In genomic region chr5:17065468-17065867, GRCh38 we compare ENCODE assay signal across 15 cellular contexts.
DNase-seq lines count a peak whose midpoint lies in the region; ATAC-seq and TF ChIP-seq lines count a peak whose summit lies in the region.
"Had no signal": no experiment of that assay in that cellular context is flagged by ENCODE, and none has a peak within 500 bp of the region (broad histone marks: within the 10 kb centered on the region; RNA-seq: fewer than 3 reads in every experiment).

No MANE protein-coding gene starts in this region.

- peak; percentile 42 to 48 for ATAC-seq in right cardiac atrium
- ATAC-seq in sciatic nerve, result peak; percentile 62
- no peak for ATAC-seq in stimulated activated naive B cell treated with anti-CD40 and anti-IgM and Interleukin-4, amounts not matched to agents 10 μg/mL and 1 μg/mL and 100 μg/mL, for 72 hours (replicated peaks)
- ATAC-seq: CD8-positive, alpha-beta T cell had no signal

- H3K4me1 Mint-ChIP-seq in endodermal cell, result peaks cover 29% of the 10 kb centered on the region
- no peaks in the 10 kb centered on the region for H3K4me1 Mint-ChIP-seq in stimulated activated naive B cell treated with anti-CD40 and anti-IgM and Interleukin-4, amounts not matched to agents 10 μg/mL and 1 μg/mL and 100 μg/mL, for 72 hours
- H3K4me1 Mint-ChIP-seq: CD14-positive monocyte had no signal

- H3K9ac ChIP-seq in endodermal cell (ENCODE audit: extremely low read depth, low read length, poor library complexity, severe bottlenecking), result no peak overlapping the region

- H3K27me3 Mint-ChIP-seq in endodermal cell (ENCODE audit: insufficient read depth), result no peaks in the 10 kb centered on the region
- no peaks in the 10 kb centered on the region for H3K27me3 Mint-ChIP-seq in stimulated activated naive B cell treated with anti-CD40 and anti-IgM and Interleukin-4, amounts not matched to agents 10 μg/mL and 1 μg/mL and 100 μg/mL, for 72 hours

- TF ChIP-seq CTCF in endodermal cell (conservative IDR thresholded peaks at IDR 0.05), result no peak

- H3K4me1 ChIP-seq in endodermal cell (ENCODE audit: control insufficient read depth, insufficient read depth, low read length) (peaks cover 8% of the 10 kb centered on the region), right cardiac atrium (ENCODE audit: control insufficient read depth, insufficient read depth, low read length) (no peaks in the 10 kb centered on the region)

- H3K4me3 Mint-ChIP-seq in endodermal cell, result peak overlapping the region; percentile 0
- no peak overlapping the region for H3K4me3 Mint-ChIP-seq in stimulated activated naive B cell treated with anti-CD40 and anti-IgM and Interleukin-4, amounts not matched to agents 10 μg/mL and 1 μg/mL and 100 μg/mL, for 72 hours
- H3K4me3 Mint-ChIP-seq: CD14-positive monocyte; CD8-positive, alpha-beta T cell had no signal

- no peaks in the 10 kb centered on the region for H3K36me3 Mint-ChIP-seq in endodermal cell (ENCODE audit: low read depth)
- no peaks in the 10 kb centered on the region for H3K36me3 Mint-ChIP-seq in stimulated activated naive B cell treated with anti-CD40 and anti-IgM and Interleukin-4, amounts not matched to agents 10 μg/mL and 1 μg/mL and 100 μg/mL, for 72 hours
- H3K36me3 Mint-ChIP-seq: CD14-positive monocyte; CD8-positive, alpha-beta T cell had no signal

- H3K9me3 Mint-ChIP-seq in endodermal cell, result peaks cover 9% of the 10 kb centered on the region
- H3K9me3 Mint-ChIP-seq in stimulated activated naive B cell treated with anti-CD40 and anti-IgM and Interleukin-4, amounts not matched to agents 10 μg/mL and 1 μg/mL and 100 μg/mL, for 72 hours, result no peaks in the 10 kb centered on the region

- H3K4me3 ChIP-seq in endodermal cell (ENCODE audit: low read length), result no peak overlapping the region
- no peak overlapping the region for H3K4me3 ChIP-seq in right cardiac atrium (ENCODE audit: low read length)

- peak overlapping the region; percentile 89 for H3K27ac Mint-ChIP-seq in endodermal cell
- no peak overlapping the region for H3K27ac Mint-ChIP-seq in stimulated activated naive B cell treated with anti-CD40 and anti-IgM and Interleukin-4, amounts not matched to agents 10 μg/mL and 1 μg/mL and 100 μg/mL, for 72 hours
- H3K27ac Mint-ChIP-seq: CD14-positive monocyte; CD8-positive, alpha-beta T cell had no signal

- peak; percentile 28 for DNase-seq in NCI-H82 (lab: John Stamatoyannopoulos, UW)
- DNase-seq in NCI-H82 treated with DMSO at 0.1 percent for 48 hours (lab: John Stamatoyannopoulos, UW; ENCODE audit: unreplicated experiment), result no peak
- peak; percentile 58 for DNase-seq in endodermal cell
- peak in 2 of 3 donors; percentile 59 to 62 for DNase-seq in right cardiac atrium
- no peak for DNase-seq in sciatic nerve (ENCODE audit: low spot score)
- DNase-seq in T1000 (lab: John Stamatoyannopoulos, UW), result no peak
- no peak for DNase-seq in GM19238 (ENCODE audit: insufficient read length, low spot score)
- DNase-seq in stimulated activated naive B cell treated with anti-CD40 and anti-IgM and Interleukin-4, amounts not matched to agents 10 μg/mL and 1 μg/mL and 100 μg/mL, for 72 hours, result no peak
- DNase-seq: CD8-positive, alpha-beta T cell; DMS53; GF-D8; HCEC 1CT had no signal

- no peaks in the 10 kb centered on the region for H3K36me3 ChIP-seq in endodermal cell (ENCODE audit: control insufficient read depth, insufficient read depth, low read length)

- intact Hi-C loops in right cardiac atrium (cut with DNase I), result loop anchor here in 1 of 4 donors (10.0 kb wide), 1 partner anchor 131 kb away; the partner anchor contains the start of gene MYO10
- intact Hi-C loops in sciatic nerve (cut with DNase I), result no loop called here

- WGBS in endodermal cell (ENCODE audit: insufficient coverage in 1 of 2, insufficient read length in 1 of 2), 2 experiments, result 67 to 73% methylated on average over 1 to 3 of the region's 3 CpGs
- 61% methylated on average over 3 of the region's 3 CpGs for WGBS in right cardiac atrium

- H3K27me3 ChIP-seq in endodermal cell (ENCODE audit: control insufficient read depth, insufficient read depth, low read length, poor library complexity, severe bottlenecking) (no peaks in the 10 kb centered on the region), right cardiac atrium (ENCODE audit: control insufficient read depth, insufficient read depth) (no peaks in the 10 kb centered on the region)

- H3K27ac ChIP-seq in endodermal cell (ENCODE audit: low read depth, low read length) (no peak overlapping the region), right cardiac atrium (ENCODE audit: low read length) (no peak overlapping the region)
- H3K27ac ChIP-seq: 22Rv1, HL-60 had no signal

- H3K9me3 ChIP-seq in endodermal cell (ENCODE audit: control insufficient read depth, low read length) (no peaks in the 10 kb centered on the region), right cardiac atrium (ENCODE audit: control insufficient read depth, low read length) (peaks cover 5% of the 10 kb centered on the region)

Comparison
In these comparisons a context has a peak if more than half of its experiments do, and no peak if none do; other contexts are left out.
1. DNase-seq: peak in NCI-H82 (single experiment), endodermal cell (single experiment) and right cardiac atrium (2 of 3); none in NCI-H82 treated with DMSO at 0.1 percent for 48 hours (single experiment), sciatic nerve (single experiment), T1000 (single experiment), GM19238 (single experiment) and stimulated activated naive B cell treated with anti-CD40 and anti-IgM and Interleukin-4, amounts not matched to agents 10 μg/mL and 1 μg/mL and 100 μg/mL, for 72 hours (single experiment).
2. ATAC-seq: peak in right cardiac atrium (2 of 2) and sciatic nerve (single experiment); none in stimulated activated naive B cell treated with anti-CD40 and anti-IgM and Interleukin-4, amounts not matched to agents 10 μg/mL and 1 μg/mL and 100 μg/mL, for 72 hours (0 of 2).